23 cellular contexts compared by ENCODE assay signal in genomic region chr6:165843121-165843520, GRCh38.
"Had no signal": no experiment of that assay in that cellular context is flagged by ENCODE, and none has a peak within 500 bp of the region (broad histone marks: within the 10 kb centered on the region; RNA-seq: fewer than 3 reads in every experiment).

No MANE protein-coding gene starts in this region.

- H3K4me1 ChIP-seq: ascending aorta, gastrocnemius medialis, testis, upper lobe of left lung had no signal

- H3K36me3 ChIP-seq: ascending aorta, gastrocnemius medialis, upper lobe of left lung had no signal

- H3K36me3 Mint-ChIP-seq: activated naive CD4-positive, alpha-beta T cell treated with anti-CD3 and anti-CD28 coated beads, Interleukin-2, amount 50 U/mL, for 24 hours; natural killer cell treated with Interleukin-12 subunit alpha and Interleukin-12 subunit beta and Interleukin-15 and Interleukin-18, amount 100 ng/mL, for 72 hours had no signal

- H3K9me3 ChIP-seq: ascending aorta, gastrocnemius medialis, testis, upper lobe of left lung had no signal

- H3K4me1 Mint-ChIP-seq: activated naive CD4-positive, alpha-beta T cell treated with anti-CD3 and anti-CD28 coated beads, Interleukin-2, amount 50 U/mL, for 24 hours; T-helper 17 cell had no signal

- H3K4me3 ChIP-seq: ascending aorta, gastrocnemius medialis, lung, skin epidermis, testis, upper lobe of left lung had no signal

- H3K27me3 ChIP-seq: ascending aorta, gastrocnemius medialis, testis, upper lobe of left lung had no signal

- H3K27ac ChIP-seq: ascending aorta, gastrocnemius medialis, skin epidermis, testis, upper lobe of left lung, VCaP had no signal

- ATAC-seq: gastrocnemius medialis, left cardiac atrium, T-helper 17 cell had no signal

- H3K9me3 Mint-ChIP-seq: activated naive CD4-positive, alpha-beta T cell treated with anti-CD3 and anti-CD28 coated beads, Interleukin-2, amount 50 U/mL, for 24 hours had no signal

- DNase-seq: activated CD4-positive, alpha-beta T cell treated with anti-CD3 and anti-CD28 coated beads for 1 hour; activated CD8-positive, alpha-beta memory T cell treated with anti-CD3 and anti-CD28 coated beads for 24 hours; activated CD8-positive, alpha-beta memory T cell treated with anti-CD3 and anti-CD28 coated beads, Interleukin-2, amount 50 U/mL, for 48 hours; activated effector memory CD4-positive, alpha-beta T cell treated with Interleukin-2 at 50 U/mL for 16 hours; activated T-cell treated with anti-CD3 and anti-CD28 coated beads, Interleukin-2, amount 50 U/mL, for 48 hours; cortex of kidney; gastrocnemius medialis; head of caudate nucleus; left cardiac atrium; nucleus accumbens; right cardiac atrium; stimulated activated CD4-positive, alpha-beta T cell treated with anti-CD3 and anti-CD28 coated beads, Interleukin-15, amount 100 ng/mL, for 24 hours; stimulated activated CD4-positive, alpha-beta T cell treated with anti-CD3 and anti-CD28 coated beads, Interleukin-2, amount 100 ng/mL, for 48 hours; T-helper 17 cell; testis; upper lobe of left lung had no signal

- H3K4me3 Mint-ChIP-seq: activated naive CD4-positive, alpha-beta T cell treated with anti-CD3 and anti-CD28 coated beads, Interleukin-2, amount 50 U/mL, for 24 hours; natural killer cell treated with Interleukin-12 subunit alpha and Interleukin-12 subunit beta and Interleukin-15 and Interleukin-18, amount 100 ng/mL, for 72 hours; T-helper 17 cell had no signal

- H3K27ac Mint-ChIP-seq: activated naive CD4-positive, alpha-beta T cell treated with anti-CD3 and anti-CD28 coated beads, Interleukin-2, amount 50 U/mL, for 24 hours; natural killer cell treated with Interleukin-12 subunit alpha and Interleukin-12 subunit beta and Interleukin-15 and Interleukin-18, amount 100 ng/mL, for 72 hours; progenitor cell of endocrine pancreas; T-helper 17 cell had no signal
